9 cellular contexts compared by ENCODE assay signal in the genomic region with DNA sequence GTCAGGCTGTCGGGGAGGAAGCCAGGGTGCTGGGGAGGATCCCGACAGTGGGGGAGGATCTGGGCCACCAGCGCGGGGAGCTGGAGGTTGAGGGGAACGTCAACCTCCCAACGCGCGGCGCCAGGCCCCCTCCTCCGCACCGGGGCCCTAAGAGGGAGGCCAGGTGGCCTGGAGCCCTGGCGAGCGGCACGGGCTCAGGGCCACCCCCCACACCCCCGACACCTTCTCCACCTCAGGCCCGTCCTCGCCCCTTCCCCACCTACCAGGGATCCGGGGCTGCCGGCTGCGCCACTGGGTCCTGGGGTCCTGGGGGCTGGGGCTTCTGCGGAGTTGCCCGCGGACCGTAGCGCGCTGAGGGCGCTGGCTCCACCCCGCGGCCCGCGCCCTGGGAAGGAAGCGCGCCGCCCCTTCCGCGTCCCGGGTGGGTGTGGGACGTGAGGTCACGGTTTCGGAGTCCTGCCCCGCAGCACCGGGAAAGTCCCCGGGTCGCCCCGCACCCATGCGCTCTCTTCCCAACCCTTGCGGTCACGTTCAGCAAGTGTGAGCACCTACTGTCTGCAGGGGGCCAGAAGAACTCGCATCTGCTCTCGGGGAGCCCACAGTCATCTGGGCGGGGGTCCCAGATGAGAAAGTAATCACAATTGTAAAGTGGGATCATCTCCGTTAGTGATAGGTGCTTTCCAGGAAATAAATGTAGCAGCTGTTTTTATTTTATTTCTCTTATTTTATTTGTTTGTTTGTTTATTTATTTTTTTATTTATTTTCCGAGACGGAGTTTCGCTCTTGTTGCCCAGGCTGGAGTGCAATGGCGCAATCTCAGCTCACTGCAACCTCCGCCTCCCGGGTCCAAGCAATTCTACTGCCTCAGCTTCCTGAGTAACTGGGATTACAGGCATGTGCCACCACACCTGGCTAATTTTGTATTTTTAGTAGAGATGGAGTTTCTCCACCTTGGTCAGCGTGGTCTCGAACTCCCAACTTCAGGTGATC. TPM values are rescaled to one million over a fixed set of nuclear protein-coding genes. Genes with fewer than 3 reads are reported as not detected.
DNase-seq lines count a peak whose midpoint lies in the region; ATAC-seq lines count a peak whose summit lies in the region.
"Had no signal": no experiment of that assay in that cellular context is flagged by ENCODE, and none has a peak within 500 bp of the region (broad histone marks: within the 10 kb centered on the region; RNA-seq: fewer than 3 reads in every experiment).

A gene (minus strand): TSS at position 362 of the 990 bp plus-strand sequence. CDS start 13,335 bp downstream, outside the sequence.

- CTCF ChIA-PET in activated CD4-positive, alpha-beta memory T cell treated with anti-CD3 and anti-CD28 coated beads, Interleukin-2, amount 10 ng/mL, durations not matched to agents 7 days and 5 days (lab: Charles Lee) = interaction anchor here (1.1 to 5.6 kb wide), 3 partner anchors 19 to 22 kb away, joined by 4 to 68 read pairs (median 15); no protein-coding TSS in a partner anchor

- no peaks in the 10 kb centered on the region for H3K9me3 ChIP-seq in ectodermal cell (ENCODE audit: control insufficient read depth, low read length)

- 20 to 21% methylated on average over 60 of the region's 60 CpGs for WGBS in ectodermal cell, 2 experiments

- H3K27me3 ChIP-seq in ectodermal cell (ENCODE audit: control insufficient read depth, insufficient read depth, low read length, poor library complexity, severe bottlenecking) = peaks cover 21% of the 10 kb centered on the region

- peak; percentile 63 for DNase-seq in Caki2 (ENCODE audit: low read depth)
- peak; percentile 55 for DNase-seq in M059J (ENCODE audit: low read depth)
- DNase-seq in activated CD4-positive, alpha-beta memory T cell treated with anti-CD3 and anti-CD28 coated beads, Interleukin-2, amount 10 ng/mL, durations not matched to agents 7 days and 5 days = peak; percentile 77
- DNase-seq in medulla oblongata (ENCODE audit: extremely low spot score) = peak; percentile 68
- peak; percentile 59 for DNase-seq in stimulated activated CD8-positive, alpha-beta memory T cell treated with anti-CD3 and anti-CD28 coated beads, Interleukin-15, amount 100 ng/mL, for 1 hour (ENCODE audit: low read depth)
- no peak for DNase-seq in H4 (ENCODE audit: low spot score)

- no peaks in the 10 kb centered on the region for H3K36me3 ChIP-seq in ectodermal cell (ENCODE audit: control insufficient read depth, insufficient read depth, low read length)

- POLR2A ChIA-PET in activated CD4-positive, alpha-beta memory T cell treated with anti-CD3 and anti-CD28 coated beads, Interleukin-2, amount 10 ng/mL, durations not matched to agents 7 days and 5 days (lab: Charles Lee) = interaction anchor here (0.8 to 3.5 kb wide), 8 partner anchors 8 to 83 kb away, joined by 3 to 24 read pairs (median 4); a partner anchor contains a TSS

- peaks cover 19% of the 10 kb centered on the region for H3K36me3 Mint-ChIP-seq in activated CD4-positive, alpha-beta memory T cell treated with anti-CD3 and anti-CD28 coated beads, Interleukin-2, amount 10 ng/mL, durations not matched to agents 7 days and 5 days (ENCODE audit: low read depth)

- ATAC-seq in GM21390 (IDR thresholded peaks at IDR 0.05; ENCODE audit: unreplicated experiment) = peak; percentile 65

- H3K27ac Mint-ChIP-seq in activated CD4-positive, alpha-beta memory T cell treated with anti-CD3 and anti-CD28 coated beads, Interleukin-2, amount 10 ng/mL, durations not matched to agents 7 days and 5 days = peak within 1 kb of the TSS; percentile 90

- H3K4me3 ChIP-seq in ectodermal cell (ENCODE audit: insufficient read depth, low read depth, low read length) = peak within 1 kb of the TSS; percentile 48

- peak within 1 kb of the TSS; percentile 94 for H3K4me3 Mint-ChIP-seq in activated CD4-positive, alpha-beta memory T cell treated with anti-CD3 and anti-CD28 coated beads, Interleukin-2, amount 10 ng/mL, durations not matched to agents 7 days and 5 days

- H3K4me1 ChIP-seq in ectodermal cell (ENCODE audit: control insufficient read depth, insufficient read depth, low read length) = no peaks in the 10 kb centered on the region

- H3K9me3 Mint-ChIP-seq in activated CD4-positive, alpha-beta memory T cell treated with anti-CD3 and anti-CD28 coated beads, Interleukin-2, amount 10 ng/mL, durations not matched to agents 7 days and 5 days = no peaks in the 10 kb centered on the region

- no peaks in the 10 kb centered on the region for H3K27me3 Mint-ChIP-seq in activated CD4-positive, alpha-beta memory T cell treated with anti-CD3 and anti-CD28 coated beads, Interleukin-2, amount 10 ng/mL, durations not matched to agents 7 days and 5 days

- in situ Hi-C loops in Caki2 (cut with HindIII; ENCODE audit: low pct_unique_long_range_greater_than_20kb, low sequenced_read_pairs) = no loop called here

- peaks cover 28% of the 10 kb centered on the region for H3K4me1 Mint-ChIP-seq in activated CD4-positive, alpha-beta memory T cell treated with anti-CD3 and anti-CD28 coated beads, Interleukin-2, amount 10 ng/mL, durations not matched to agents 7 days and 5 days

- H3K27ac ChIP-seq in ectodermal cell (ENCODE audit: insufficient read depth, low read depth, low read length, poor library complexity, severe bottlenecking) = no peak within 1 kb of the TSS

RNA-seq across cellular contexts. Expression of the gene that starts here (rescaled TPM):
- 2.6 and 10.5 TPM in 2 replicates for total RNA-seq in Caki2 (2014; rRNA removed; shearing (Covaris generic); ENCODE audit: low replicate concordance)
- 2.6 and 5.2 TPM in 2 replicates for total RNA-seq in M059J (2014; rRNA removed; shearing (Covaris generic))
- 10 to 100 TPM; 25.9 to 26.0 TPM for total RNA-seq in activated CD4-positive, alpha-beta memory T cell treated with anti-CD3 and anti-CD28 coated beads, Interleukin-2, amount 10 ng/mL, durations not matched to agents 7 days and 5 days
- polyA plus RNA-seq in ectodermal cell (2013, experiment 1 of 4) = 0.67 TPM
- polyA plus RNA-seq in ectodermal cell (2013, experiment 2 of 4) = 0.71 TPM
- 0.69 TPM for polyA plus RNA-seq in ectodermal cell (2013, experiment 3 of 4)
- polyA plus RNA-seq in ectodermal cell (2013, experiment 4 of 4) = 0.93 TPM
- total RNA-seq in H4 (2014; rRNA removed; shearing (Covaris generic)) = 0.49 and 0.64 TPM in 2 replicates
- polyA plus RNA-seq: neural cell had no signal
